Comparison of ENCODE assay signal across 8 cellular contexts in genomic region chr11:128520886-128521696, GRCh38.
DNase-seq lines count a peak whose midpoint lies in the region; ATAC-seq and TF ChIP-seq lines count a peak whose summit lies in the region.

No MANE protein-coding gene starts in this region.

- H3K27me3 ChIP-seq in Karpas-422 (ENCODE audit: low read length) = no peaks in the 10 kb centered on the region

- peak overlapping the region; percentile 96 for H3K9ac ChIP-seq in Karpas-422 (ENCODE audit: low read length)

- TF ChIP-seq CTCF in CD14-positive monocyte (IDR thresholded peaks at IDR 0.05) = no peak
- TF ChIP-seq CTCF in choroid plexus epithelial cell (conservative IDR thresholded peaks at IDR 0.05; ENCODE audit: low read depth, low read length) = no peak

- peaks cover 4 to 5% of the 10 kb centered on the region in 2 donors for H3K36me3 Mint-ChIP-seq in CD14-positive monocyte
- H3K36me3 Mint-ChIP-seq in naive B cell = peaks cover 13 to 33% of the 10 kb centered on the region in 2 donors

- peak overlapping the region; percentile 96 for H3K27ac ChIP-seq in Karpas-422 (ENCODE audit: low read length)

- no peaks in the 10 kb centered on the region for H3K9me2 ChIP-seq in Karpas-422 (replicated peaks; ENCODE audit: insufficient read depth, low read length)

- peak overlapping the region; percentile 78 for H3K4me2 ChIP-seq in Karpas-422 (ENCODE audit: low read depth, low read length, poor library complexity, severe bottlenecking)

- H3K9me3 ChIP-seq in Karpas-422 (ENCODE audit: low read length) = no peaks in the 10 kb centered on the region

- peaks cover 33% of the 10 kb centered on the region for H3K4me1 Mint-ChIP-seq in CD14-positive monocyte
- H3K4me1 Mint-ChIP-seq in naive B cell = peaks cover 55 to 60% (median 55%) of the 10 kb centered on the region in 3 donors

- peaks cover 21% of the 10 kb centered on the region for H4K20me1 ChIP-seq in Karpas-422 (ENCODE audit: insufficient read depth, low read depth, low read length)

- H3K79me2 ChIP-seq in Karpas-422 (ENCODE audit: low read length) = peaks cover 60% of the 10 kb centered on the region

- H3K4me3 ChIP-seq in Karpas-422 (ENCODE audit: low read length) = peak overlapping the region; percentile 93
- H3K4me3 ChIP-seq in choroid plexus epithelial cell (ENCODE audit: low read depth, low read length) = peak overlapping the region; percentile 82

- H3K9me3 Mint-ChIP-seq in CD14-positive monocyte = peaks cover 0 to 2% (median 0%) of the 10 kb centered on the region in 7 donors
- no peaks in the 10 kb centered on the region for H3K9me3 Mint-ChIP-seq in naive B cell

- intact Hi-C loops in CD14-positive monocyte (cut with micrococcal nuclease) = loop anchor here in 1 of 2 donors (5.0 kb wide), 1 partner anchor 111 kb away; no protein-coding TSS in a partner anchor

- H3K4me1 ChIP-seq in Karpas-422 (ENCODE audit: low read length) = peaks cover 52% of the 10 kb centered on the region

- H3K27ac Mint-ChIP-seq in CD14-positive monocyte = peak overlapping the region in 2 of 7 donors; percentile 85 to 89
- peak overlapping the region; percentile 87 to 97 (median 96) for H3K27ac Mint-ChIP-seq in naive B cell

- ATAC-seq in naive B cell (ENCODE audit: low read depth in 2 of 2) = no peak
- no peak for ATAC-seq in HG02973 (IDR thresholded peaks at IDR 0.05; ENCODE audit: unreplicated experiment)
- ATAC-seq in HG02759 (IDR thresholded peaks at IDR 0.05; ENCODE audit: unreplicated experiment) = no peak

- peaks cover 21% of the 10 kb centered on the region for H3K36me3 ChIP-seq in Karpas-422 (ENCODE audit: insufficient read depth, low read length)

- DNase-seq in CD14-positive monocyte (ENCODE audit: low spot score) (no peak), Karpas-422 (peak; percentile 63), choroid plexus epithelial cell (ENCODE audit: low read depth) (no peak), naive B cell (peak; percentile 37), middle frontal gyrus (ENCODE audit: extremely low spot score, low spot score) (no peak), UCSD-AML1 (lab: John Stamatoyannopoulos, UW; ENCODE audit: unreplicated experiment) (no peak)

- H2AFZ ChIP-seq in Karpas-422 (ENCODE audit: low read length) = no peak overlapping the region

- peaks cover 13 to 21% (median 15%) of the 10 kb centered on the region in 3 donors for H3K27me3 Mint-ChIP-seq in CD14-positive monocyte (ENCODE audit: low read depth in 3 of 3)
- H3K27me3 Mint-ChIP-seq in naive B cell = no peaks in the 10 kb centered on the region

- H3K4me3 Mint-ChIP-seq in CD14-positive monocyte = peak overlapping the region; percentile 88 to 91
- H3K4me3 Mint-ChIP-seq in naive B cell = peak overlapping the region; percentile 90 to 99 (median 96)

Comparison
In these comparisons a context has a peak if more than half of its experiments do, and no peak if none do; other contexts are left out.
1. DNase-seq: peak in Karpas-422 (single experiment) and naive B cell (single experiment); none in CD14-positive monocyte (single experiment), choroid plexus epithelial cell (single experiment), middle frontal gyrus (single experiment) and UCSD-AML1 (single experiment).